In the genomic region with DNA sequence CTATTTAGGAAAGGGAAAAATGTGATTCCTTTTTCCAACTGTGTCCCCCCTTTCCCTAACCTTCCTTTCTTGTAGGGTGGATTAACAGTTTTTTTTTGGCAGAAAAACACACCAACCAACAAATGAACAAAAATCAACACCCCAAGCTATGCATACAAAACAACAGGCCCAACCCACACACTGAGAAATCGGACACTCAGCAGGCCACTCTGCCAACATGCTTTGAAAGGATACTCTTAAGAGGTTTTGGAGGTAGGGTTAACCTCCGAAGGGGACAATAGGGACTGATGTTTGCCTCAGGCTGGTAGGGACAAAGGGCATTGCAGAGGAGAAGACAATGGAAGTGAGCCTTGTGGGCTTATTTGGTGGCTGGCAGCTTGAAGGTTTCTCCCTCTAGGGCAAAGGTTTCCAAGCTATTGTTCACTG, we compare ENCODE assay signal across 10 cellular contexts.
"Had no signal": no experiment of that assay in that cellular context is flagged by ENCODE, and none has a peak within 500 bp of the region (broad histone marks: within the 10 kb centered on the region; RNA-seq: fewer than 3 reads in every experiment).

No MANE protein-coding gene starts in this region.

- DNase-seq: activated B cell treated with CpG ODN at 0.5 μM for 24 hours; activated CD4-positive, alpha-beta T cell treated with anti-CD3 and anti-CD28 coated beads, Interleukin-2, amount 10 ng/mL, durations not matched to agents 7 days and 5 days; activated naive CD4-positive, alpha-beta T cell treated with anti-CD3 and anti-CD28 coated beads for 36 hours; activated T-cell treated with anti-CD3 and anti-CD28 coated beads for 4 hours; hypothalamus; lower lobe of right lung; midbrain; retina; stimulated activated CD4-positive, alpha-beta T cell treated with anti-CD3 and anti-CD28 coated beads, Interleukin-15, amount 100 ng/mL, for 24 hours; stimulated activated CD4-positive, alpha-beta T cell treated with anti-CD3 and anti-CD28 coated beads, Interleukin-4, amount 100 ng/mL, for 24 hours had no signal
